8 cellular contexts compared by ENCODE assay signal in genomic region chr13:112690242-112690943, GRCh38. TPM values are rescaled to one million over a fixed set of nuclear protein-coding genes. Genes with fewer than 3 reads are reported as not detected.
DNase-seq lines count a peak whose midpoint lies in the region; ATAC-seq and TF ChIP-seq lines count a peak whose summit lies in the region.

No MANE protein-coding gene starts in this region.

- peaks cover 36% of the 10 kb centered on the region for H3K4me1 Mint-ChIP-seq in activated naive CD8-positive, alpha-beta T cell treated with anti-CD3 and anti-CD28 coated beads, Interleukin-2, amount 10 ng/mL, durations not matched to agents 7 days and 5 days

- peak overlapping the region; percentile 89 for H3K4me3 Mint-ChIP-seq in activated naive CD8-positive, alpha-beta T cell treated with anti-CD3 and anti-CD28 coated beads, Interleukin-2, amount 10 ng/mL, durations not matched to agents 7 days and 5 days

- peak overlapping the region; percentile 62 for H3K27ac Mint-ChIP-seq in activated naive CD8-positive, alpha-beta T cell treated with anti-CD3 and anti-CD28 coated beads, Interleukin-2, amount 10 ng/mL, durations not matched to agents 7 days and 5 days

- no peaks in the 10 kb centered on the region for H3K27me3 Mint-ChIP-seq in activated naive CD8-positive, alpha-beta T cell treated with anti-CD3 and anti-CD28 coated beads, Interleukin-2, amount 10 ng/mL, durations not matched to agents 7 days and 5 days

- H3K9me3 ChIP-seq in right atrium auricular region = no peaks in the 10 kb centered on the region

- H3K36me3 Mint-ChIP-seq in activated naive CD8-positive, alpha-beta T cell treated with anti-CD3 and anti-CD28 coated beads, Interleukin-2, amount 10 ng/mL, durations not matched to agents 7 days and 5 days = peaks cover 3% of the 10 kb centered on the region

- peak overlapping the region; percentile 75 for H3K4me3 ChIP-seq in GM12875 (ENCODE audit: low read depth, low read length)
- H3K4me3 ChIP-seq in right atrium auricular region = peak overlapping the region; percentile 69 to 81
- peak overlapping the region; percentile 51 for H3K4me3 ChIP-seq in retinal pigment epithelial cell (ENCODE audit: low read length)

- peak overlapping the region; percentile 95 to 98 for H3K27ac ChIP-seq in right atrium auricular region

- H3K9me3 Mint-ChIP-seq in activated naive CD8-positive, alpha-beta T cell treated with anti-CD3 and anti-CD28 coated beads, Interleukin-2, amount 10 ng/mL, durations not matched to agents 7 days and 5 days = no peaks in the 10 kb centered on the region

- peak; percentile 25 for DNase-seq in A172 (ENCODE audit: low spot score)
- peak; percentile 39 for DNase-seq in NCI-H1105 treated with DMSO at 0.1 percent for 48 hours (lab: John Stamatoyannopoulos, UW)
- DNase-seq in activated naive CD8-positive, alpha-beta T cell treated with anti-CD3 and anti-CD28 coated beads, Interleukin-2, amount 10 ng/mL, durations not matched to agents 7 days and 5 days = no peak
- DNase-seq in right atrium auricular region (ENCODE audit: low spot score) = no peak
- no peak for DNase-seq in retinal pigment epithelial cell (ENCODE audit: low read depth)
- no peak for DNase-seq in pons (ENCODE audit: low spot score)

- TF ChIP-seq CTCF in GM12875 (IDR thresholded peaks at IDR 0.05; ENCODE audit: borderline replicate concordance, insufficient read depth, low read depth, low read length) (no peak), right atrium auricular region (IDR thresholded peaks at IDR 0.05) (no peak), retinal pigment epithelial cell (conservative IDR thresholded peaks at IDR 0.05; ENCODE audit: low read depth, low read length) (no peak)

- H3K27me3 ChIP-seq in right atrium auricular region = no peaks in the 10 kb centered on the region

- peak; percentile 24 for ATAC-seq in HG02678 (IDR thresholded peaks at IDR 0.05; ENCODE audit: unreplicated experiment)
- ATAC-seq in activated naive CD8-positive, alpha-beta T cell treated with anti-CD3 and anti-CD28 coated beads, Interleukin-2, amount 10 ng/mL, durations not matched to agents 7 days and 5 days (ENCODE audit: low read depth) = peak; percentile 24

- POLR2A ChIA-PET in activated naive CD8-positive, alpha-beta T cell treated with anti-CD3 and anti-CD28 coated beads, Interleukin-2, amount 10 ng/mL, durations not matched to agents 7 days and 5 days (lab: Charles Lee) = interaction anchor here (0.8 kb wide), 1 partner anchor 11 kb away, joined by 3 read pairs; no protein-coding TSS in a partner anchor

- H3K36me3 ChIP-seq in right atrium auricular region = no peaks in the 10 kb centered on the region

- peaks cover 0 to 42% of the 10 kb centered on the region in 2 donors for H3K4me1 ChIP-seq in right atrium auricular region

RNA-seq across cellular contexts. Expression of gene ATP11A, which starts 0.6 kb away (rescaled TPM):
- total RNA-seq in A172 (2014; rRNA removed; shearing (Covaris generic)) = 6.6 and 8.8 TPM in 2 replicates
- total RNA-seq in activated naive CD8-positive, alpha-beta T cell treated with anti-CD3 and anti-CD28 coated beads, Interleukin-2, amount 10 ng/mL, durations not matched to agents 7 days and 5 days = 10 to 100 TPM; 36.5 to 38.2 TPM
- total RNA-seq in right atrium auricular region = 10 to 100 TPM; 31.8 to 48.6 TPM

Comparison
In these comparisons a context has a peak if more than half of its experiments do, and no peak if none do; other contexts are left out.
1. DNase-seq: peak in A172 (single experiment) and NCI-H1105 treated with DMSO at 0.1 percent for 48 hours (single experiment); none in activated naive CD8-positive, alpha-beta T cell treated with anti-CD3 and anti-CD28 coated beads, Interleukin-2, amount 10 ng/mL, durations not matched to agents 7 days and 5 days (single experiment), right atrium auricular region (single experiment), retinal pigment epithelial cell (single experiment) and pons (single experiment).
2. Peak in every context shown above with its lines, with median percentiles within 50 percentile points of each other: H3K4me3 ChIP-seq.